8 cellular contexts compared by ENCODE assay signal in the genomic region with DNA sequence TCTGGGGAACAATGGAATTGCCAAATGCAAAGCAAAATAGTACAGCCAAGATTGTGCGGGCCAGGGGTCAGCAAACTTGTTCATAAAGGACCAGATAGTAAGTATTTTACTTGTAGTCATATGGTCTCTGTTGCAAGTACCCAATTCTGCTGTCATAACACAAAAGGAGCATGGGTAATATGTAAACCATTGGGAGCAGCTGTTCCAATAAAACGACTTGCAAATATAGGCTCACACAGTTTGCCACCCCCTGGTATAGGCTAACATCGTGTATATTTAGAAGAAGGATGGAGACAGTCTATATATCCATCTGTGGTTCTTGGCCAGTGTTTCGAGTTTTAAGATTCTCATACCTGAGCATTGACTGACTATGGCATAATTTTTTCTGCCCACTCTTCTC. TPM values are rescaled to one million over a fixed set of nuclear protein-coding genes. Genes with fewer than 3 reads are reported as not detected.
DNase-seq lines count a peak whose midpoint lies in the region; ATAC-seq and TF ChIP-seq lines count a peak whose summit lies in the region.

No MANE protein-coding gene starts in this region.

- no peak for ATAC-seq in activated CD4-positive, alpha-beta T cell treated with anti-CD3 and anti-CD28 coated beads for 36 hours
- ATAC-seq in GM21390 (IDR thresholded peaks at IDR 0.05; ENCODE audit: unreplicated experiment): no peak

- H3K36me3 ChIP-seq in thyroid gland: peaks cover 5 to 24% of the 10 kb centered on the region in 2 donors
- no peaks in the 10 kb centered on the region for H3K36me3 ChIP-seq in neural progenitor cell

- H3K4me1 ChIP-seq in thyroid gland: peaks cover 13% of the 10 kb centered on the region in 2 donors
- H3K4me1 ChIP-seq in neural progenitor cell: peaks cover 9% of the 10 kb centered on the region

- CTCF ChIA-PET in activated CD4-positive, alpha-beta T cell treated with anti-CD3 and anti-CD28 coated beads for 36 hours (lab: Charles Lee): interaction anchor here (0.6 to 8.6 kb wide), 32 partner anchors 9 to 351 kb away, joined by 3 to 128 read pairs (median 6); partner anchors contain the start of genes CPSF7, LRRC10B, SDHAF2 and TKFC

- H3K27me3 ChIP-seq in thyroid gland: no peaks in the 10 kb centered on the region
- H3K27me3 ChIP-seq in neural progenitor cell: no peaks in the 10 kb centered on the region

- H3K4me3 Mint-ChIP-seq in activated CD4-positive, alpha-beta T cell treated with anti-CD3 and anti-CD28 coated beads for 36 hours: no peak overlapping the region
- no peak overlapping the region for H3K4me3 Mint-ChIP-seq in neural progenitor cell

- H3K4me2 ChIP-seq in neural progenitor cell: no peak overlapping the region

- no peak overlapping the region for H3K9ac ChIP-seq in neural progenitor cell

- no peaks in the 10 kb centered on the region for H3K9me3 Mint-ChIP-seq in activated CD4-positive, alpha-beta T cell treated with anti-CD3 and anti-CD28 coated beads for 36 hours (ENCODE audit: low read depth)
- no peaks in the 10 kb centered on the region for H3K9me3 Mint-ChIP-seq in neural progenitor cell

- POLR2A ChIA-PET in activated CD4-positive, alpha-beta T cell treated with anti-CD3 and anti-CD28 coated beads for 36 hours (lab: Charles Lee): no interaction called here

- TF ChIP-seq POLR2A in thyroid gland (IDR thresholded peaks at IDR 0.05): no peak

- H3K27me3 Mint-ChIP-seq in activated CD4-positive, alpha-beta T cell treated with anti-CD3 and anti-CD28 coated beads for 36 hours: no peaks in the 10 kb centered on the region
- H3K27me3 Mint-ChIP-seq in neural progenitor cell (ENCODE audit: insufficient read depth, low read depth): no peaks in the 10 kb centered on the region

- peaks cover 53% of the 10 kb centered on the region for H4K20me1 ChIP-seq in neural progenitor cell (ENCODE audit: low read depth)

- H3K27ac ChIP-seq in thyroid gland (peak overlapping the region; percentile 44 to 74 (median 63)), neural progenitor cell (no peak overlapping the region)

- H2AFZ ChIP-seq in neural progenitor cell (replicated peaks): no peak overlapping the region

- no peak for DNase-seq in activated CD4-positive, alpha-beta T cell treated with anti-CD3 and anti-CD28 coated beads for 36 hours
- DNase-seq in activated CD4-positive, alpha-beta T cell treated with anti-CD3 and anti-CD28 coated beads for 4 hours: no peak
- DNase-seq in NCI-H69 (lab: John Stamatoyannopoulos, UW) (peak; percentile 58), inferior parietal cortex (ENCODE audit: extremely low spot score) (peak; percentile 40), thyroid gland (no peak), NCI-H1048 (lab: John Stamatoyannopoulos, UW) (no peak), neural progenitor cell (ENCODE audit: low spot score) (no peak)

- H3K9me3 ChIP-seq in thyroid gland (no peaks in the 10 kb centered on the region), neural progenitor cell (ENCODE audit: low read depth) (no peaks in the 10 kb centered on the region)

- peaks cover 38% of the 10 kb centered on the region for H3K79me2 ChIP-seq in neural progenitor cell (ENCODE audit: low read depth)

- peak overlapping the region; percentile 44 for H3K27ac Mint-ChIP-seq in activated CD4-positive, alpha-beta T cell treated with anti-CD3 and anti-CD28 coated beads for 36 hours
- no peak overlapping the region for H3K27ac Mint-ChIP-seq in neural progenitor cell

- peaks cover 35% of the 10 kb centered on the region for H3K4me1 Mint-ChIP-seq in activated CD4-positive, alpha-beta T cell treated with anti-CD3 and anti-CD28 coated beads for 36 hours
- peaks cover 17% of the 10 kb centered on the region for H3K4me1 Mint-ChIP-seq in neural progenitor cell

- 85 to 87% methylated on average over 4 of the region's 4 CpGs for WGBS in thyroid gland, 2 donors

- intact Hi-C loops in activated CD4-positive, alpha-beta T cell treated with anti-CD3 and anti-CD28 coated beads for 36 hours (cut with DNase I, micrococcal nuclease): no loop called here
- intact Hi-C loops in thyroid gland (cut with DNase I): loop anchor here (10.0 kb wide), 1 partner anchor 69 kb away; no protein-coding TSS in a partner anchor

- H3K4me3 ChIP-seq in thyroid gland (replicated peaks in 1 of 3) (no peak overlapping the region), neural progenitor cell (no peak overlapping the region)

- TF ChIP-seq CTCF in thyroid gland (IDR thresholded peaks at IDR 0.05) (no peak), neural progenitor cell (IDR thresholded peaks at IDR 0.05) (no peak)

- peaks cover 54% of the 10 kb centered on the region for H3K36me3 Mint-ChIP-seq in activated CD4-positive, alpha-beta T cell treated with anti-CD3 and anti-CD28 coated beads for 36 hours (ENCODE audit: low read depth)
- peaks cover 34% of the 10 kb centered on the region for H3K36me3 Mint-ChIP-seq in neural progenitor cell

- peaks cover 34% of the 10 kb centered on the region for H3F3A ChIP-seq in neural progenitor cell (ENCODE audit: low read depth)

RNA-seq across cellular contexts. Expression of gene SDHAF2, which starts 15.6 kb away (rescaled TPM):
- 10 to 100 TPM; 23.6 to 33.6 TPM for total RNA-seq in activated CD4-positive, alpha-beta T cell treated with anti-CD3 and anti-CD28 coated beads for 36 hours
- total RNA-seq in thyroid gland (10 to 100 TPM; 41.0 to 74.3 (median 44.0) TPM), neural progenitor cell (ENCODE audit: low replicate concordance) (27.4 and 37.7 TPM in 2 replicates)

RNA-seq across cellular contexts. Expression of gene CPSF7, which starts 15.8 kb away (rescaled TPM):
- 100 to 1,000 TPM; 108 to 179 TPM for total RNA-seq in activated CD4-positive, alpha-beta T cell treated with anti-CD3 and anti-CD28 coated beads for 36 hours
- total RNA-seq in thyroid gland: 10 to 100 TPM; 58.8 to 95.1 (median 72.8) TPM
- 60.7 and 71.9 TPM in 2 replicates for total RNA-seq in neural progenitor cell (ENCODE audit: low replicate concordance)

RNA-seq across cellular contexts. Expression of gene TMEM216, which starts 53.1 kb away (rescaled TPM):
- total RNA-seq in activated CD4-positive, alpha-beta T cell treated with anti-CD3 and anti-CD28 coated beads for 36 hours: 1 to 10 TPM; 8.3 to 8.8 TPM
- 10 to 100 TPM; 13.3 to 26.6 (median 21.0) TPM for total RNA-seq in thyroid gland
- total RNA-seq in neural progenitor cell (ENCODE audit: low replicate concordance): 32.0 and 37.8 TPM in 2 replicates

Comparison
In these comparisons a context has a peak if more than half of its experiments do, and no peak if none do; other contexts are left out.
1. DNase-seq: peak in NCI-H69 (single experiment) and inferior parietal cortex (single experiment); none in activated CD4-positive, alpha-beta T cell treated with anti-CD3 and anti-CD28 coated beads for 36 hours (single experiment), activated CD4-positive, alpha-beta T cell treated with anti-CD3 and anti-CD28 coated beads for 4 hours (0 of 2), thyroid gland (0 of 2), NCI-H1048 (single experiment) and neural progenitor cell (single experiment).